Comparison of ENCODE assay signal across 10 cellular contexts in the genomic region with DNA sequence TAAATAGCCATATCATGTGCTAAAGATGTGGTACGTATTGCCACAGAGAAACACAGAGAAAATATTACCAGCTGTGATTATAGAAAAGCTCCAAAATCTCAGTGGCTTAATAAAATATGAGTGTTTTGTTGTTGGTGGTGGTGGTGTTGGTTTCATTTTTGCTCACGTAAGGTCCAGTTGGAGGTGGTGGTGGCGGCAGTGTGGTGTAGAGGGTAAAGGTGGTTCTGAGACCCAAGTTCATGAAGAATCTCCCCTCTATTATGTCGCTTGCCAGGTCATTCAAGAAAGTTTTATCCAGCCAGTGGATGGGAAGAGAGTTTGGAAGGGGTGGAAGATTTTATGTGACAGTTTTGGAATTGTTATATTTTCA.
DNase-seq lines count a peak whose midpoint lies in the region; ATAC-seq and TF ChIP-seq lines count a peak whose summit lies in the region.
"Had no signal": no experiment of that assay in that cellular context is flagged by ENCODE, and none has a peak within 500 bp of the region (broad histone marks: within the 10 kb centered on the region; RNA-seq: fewer than 3 reads in every experiment).

No MANE protein-coding gene starts in this region.

- H4K20me1 ChIP-seq in osteoblast (ENCODE audit: insufficient read depth, low read length), result no peaks in the 10 kb centered on the region

- no peak overlapping the region for H2AFZ ChIP-seq in osteoblast (ENCODE audit: low read length)

- H3K27me3 ChIP-seq in osteoblast (ENCODE audit: insufficient read depth, low read length), result no peaks in the 10 kb centered on the region

- no peaks in the 10 kb centered on the region for H3K36me3 ChIP-seq in osteoblast (ENCODE audit: insufficient read depth, low read length)

- H3K9me3 ChIP-seq in osteoblast (ENCODE audit: low read depth, low read length), result no peaks in the 10 kb centered on the region

- ATAC-seq in GM19351 (IDR thresholded peaks at IDR 0.05; ENCODE audit: unreplicated experiment) (peak; percentile 32), HG02763 (IDR thresholded peaks at IDR 0.05; ENCODE audit: unreplicated experiment) (peak; percentile 15), HG03469 (IDR thresholded peaks at IDR 0.05; ENCODE audit: unreplicated experiment) (peak; percentile 16)
- ATAC-seq: Panc1 had no signal

- H3K4me3 ChIP-seq in osteoblast (ENCODE audit: insufficient read depth, low read length), result no peak overlapping the region

- DNase-seq in substantia nigra (lab: John Stamatoyannopoulos, UW) (no peak), dermis blood vessel endothelial cell (no peak), NCI-H1417 treated with DMSO at 0.1 percent for 48 hours (lab: John Stamatoyannopoulos, UW) (no peak), osteoblast (ENCODE audit: insufficient read length, low spot score, missing footprints) (no peak)
- no peak for DNase-seq in activated naive CD4-positive, alpha-beta T cell treated with Interleukin-2 at 50 U/mL for 16 hours
- DNase-seq: NCI-H1417 had no signal

- H3K4me2 ChIP-seq in osteoblast (ENCODE audit: insufficient read depth, low read length), result no peak overlapping the region

- no peaks in the 10 kb centered on the region for H3K79me2 ChIP-seq in osteoblast (ENCODE audit: insufficient read depth, low read length)

- H3K27ac ChIP-seq in substantia nigra (ENCODE audit: low read depth, low read length, poor library complexity, severe bottlenecking) (peak overlapping the region; percentile 14), osteoblast (ENCODE audit: low read depth, low read length) (no peak overlapping the region)

- no peaks in the 10 kb centered on the region for H3K4me1 ChIP-seq in osteoblast (ENCODE audit: insufficient read depth, low read length)

- TF ChIP-seq CTCF in osteoblast (IDR thresholded peaks at IDR 0.05; ENCODE audit: extremely low read depth, low read depth, low read length), result no peak
